ENCODE assay signal across 27 cellular contexts in genomic region chr7:120160166-120160565, GRCh38.
"Had no signal": no experiment of that assay in that cellular context is flagged by ENCODE, and none has a peak within 500 bp of the region (broad histone marks: within the 10 kb centered on the region; RNA-seq: fewer than 3 reads in every experiment).

No MANE protein-coding gene starts in this region.

- H3K36me3 Mint-ChIP-seq: activated naive CD4-positive, alpha-beta T cell treated with anti-CD3 and anti-CD28 coated beads, Interleukin-2, amount 10 ng/mL, durations not matched to agents 7 days and 5 days; activated naive CD4-positive, alpha-beta T cell treated with anti-CD3 and anti-CD28 coated beads, Interleukin-2, amount 50 U/mL, for 72 hours; activated naive CD8-positive, alpha-beta T cell treated with anti-CD3 and anti-CD28 coated beads, Interleukin-2, amount 10 ng/mL, durations not matched to agents 7 days and 5 days; WTC11 had no signal

- H3K4me3 Mint-ChIP-seq: activated CD4-positive, alpha-beta memory T cell treated with anti-CD3 and anti-CD28 coated beads, Interleukin-2, amount 10 ng/mL, durations not matched to agents 7 days and 5 days; activated CD4-positive, alpha-beta T cell treated with anti-CD3 and anti-CD28 coated beads, Interleukin-2, amount 10 ng/mL, durations not matched to agents 7 days and 5 days; activated naive CD4-positive, alpha-beta T cell treated with anti-CD3 and anti-CD28 coated beads, Interleukin-2, amount 10 ng/mL, durations not matched to agents 7 days and 5 days; activated naive CD8-positive, alpha-beta T cell treated with anti-CD3 and anti-CD28 coated beads, Interleukin-2, amount 10 ng/mL, durations not matched to agents 7 days and 5 days; activated T-cell treated with anti-CD3 and anti-CD28 coated beads, Interleukin-2, amount 50 U/mL, for 24 hours; activated T-cell treated with anti-CD3 and anti-CD28 coated beads, Interleukin-2, amount 50 U/mL, for 72 hours; central memory CD8-positive, alpha-beta T cell; dendritic cell treated with granulocyte-macrophage colony-stimulating factor and Interleukin-4, amounts not matched to agents 40 ng/mL and 50 ng/mL, for 4 days; WTC11 had no signal

- H3K4me1 ChIP-seq: esophagus muscularis mucosa, heart left ventricle had no signal

- H3K36me3 ChIP-seq: brain microvascular endothelial cell, esophagus muscularis mucosa, heart left ventricle had no signal

- H3K4me3 ChIP-seq: coronary artery, dorsolateral prefrontal cortex, esophagus muscularis mucosa, heart left ventricle had no signal

- H3K9me3 Mint-ChIP-seq: dendritic cell treated with granulocyte-macrophage colony-stimulating factor and Interleukin-4, amounts not matched to agents 40 ng/mL and 50 ng/mL, for 4 days had no signal

- H3K27me3 Mint-ChIP-seq: activated CD4-positive, alpha-beta memory T cell treated with anti-CD3 and anti-CD28 coated beads, Interleukin-2, amount 10 ng/mL, durations not matched to agents 7 days and 5 days; activated CD4-positive, alpha-beta T cell treated with anti-CD3 and anti-CD28 coated beads, Interleukin-2, amount 10 ng/mL, durations not matched to agents 7 days and 5 days; activated naive CD4-positive, alpha-beta T cell treated with anti-CD3 and anti-CD28 coated beads, Interleukin-2, amount 10 ng/mL, durations not matched to agents 7 days and 5 days; activated naive CD8-positive, alpha-beta T cell treated with anti-CD3 and anti-CD28 coated beads, Interleukin-2, amount 10 ng/mL, durations not matched to agents 7 days and 5 days; activated T-cell treated with anti-CD3 and anti-CD28 coated beads, Interleukin-2, amount 50 U/mL, for 24 hours; central memory CD8-positive, alpha-beta T cell; dendritic cell treated with granulocyte-macrophage colony-stimulating factor and Interleukin-4, amounts not matched to agents 40 ng/mL and 50 ng/mL, for 4 days had no signal

- H3K27ac Mint-ChIP-seq: activated CD4-positive, alpha-beta memory T cell treated with anti-CD3 and anti-CD28 coated beads, Interleukin-2, amount 10 ng/mL, durations not matched to agents 7 days and 5 days; activated CD4-positive, alpha-beta T cell treated with anti-CD3 and anti-CD28 coated beads, Interleukin-2, amount 10 ng/mL, durations not matched to agents 7 days and 5 days; activated naive CD4-positive, alpha-beta T cell treated with anti-CD3 and anti-CD28 coated beads, Interleukin-2, amount 10 ng/mL, durations not matched to agents 7 days and 5 days; activated naive CD4-positive, alpha-beta T cell treated with anti-CD3 and anti-CD28 coated beads, Interleukin-2, amount 50 U/mL, for 72 hours; activated naive CD8-positive, alpha-beta T cell treated with anti-CD3 and anti-CD28 coated beads, Interleukin-2, amount 10 ng/mL, durations not matched to agents 7 days and 5 days; activated T-cell treated with anti-CD3 and anti-CD28 coated beads, Interleukin-2, amount 50 U/mL, for 24 hours; activated T-cell treated with anti-CD3 and anti-CD28 coated beads, Interleukin-2, amount 50 U/mL, for 72 hours; dendritic cell treated with granulocyte-macrophage colony-stimulating factor and Interleukin-4, amounts not matched to agents 40 ng/mL and 50 ng/mL, for 4 days; WTC11 had no signal

- DNase-seq: activated CD4-positive, alpha-beta memory T cell treated with anti-CD3 and anti-CD28 coated beads, Interleukin-2, amount 10 ng/mL, durations not matched to agents 7 days and 5 days; activated CD4-positive, alpha-beta T cell treated with anti-CD3 and anti-CD28 coated beads for 1 hour; activated CD4-positive, alpha-beta T cell treated with anti-CD3 and anti-CD28 coated beads for 4 hours; activated CD4-positive, alpha-beta T cell treated with anti-CD3 and anti-CD28 coated beads, Interleukin-2, amount 10 ng/mL, durations not matched to agents 7 days and 5 days; activated CD4-positive, alpha-beta T cell treated with anti-CD3 and anti-CD28 coated beads, Interleukin-2, amount 50 U/mL, for 4 hours; activated CD8-positive, alpha-beta memory T cell treated with anti-CD3 and anti-CD28 coated beads, Interleukin-2, amount 50 U/mL, for 48 hours; activated gamma-delta T cell; activated naive CD4-positive, alpha-beta T cell; activated naive CD4-positive, alpha-beta T cell treated with anti-CD3 and anti-CD28 coated beads, Interleukin-2, amount 10 ng/mL, durations not matched to agents 7 days and 5 days; activated naive CD8-positive, alpha-beta T cell treated with anti-CD3 and anti-CD28 coated beads, Interleukin-2, amount 10 ng/mL, durations not matched to agents 7 days and 5 days; activated T-cell treated with anti-CD3 and anti-CD28 coated beads for 4 hours; activated T-cell treated with anti-CD3 and anti-CD28 coated beads, Interleukin-2, amount 50 U/mL, for 24 hours; activated T-cell treated with anti-CD3 and anti-CD28 coated beads, Interleukin-2, amount 50 U/mL, for 72 hours; brain microvascular endothelial cell; dorsolateral prefrontal cortex; effector memory CD4-positive, alpha-beta T cell; erythroblast; glutamatergic neuron; heart left ventricle; T-helper 2 cell had no signal

- H3K9me3 ChIP-seq: esophagus muscularis mucosa, heart left ventricle had no signal

- H3K27ac ChIP-seq: brain microvascular endothelial cell, coronary artery, dorsolateral prefrontal cortex, esophagus muscularis mucosa, heart left ventricle, VCaP had no signal

- H3K4me1 Mint-ChIP-seq: activated CD4-positive, alpha-beta memory T cell treated with anti-CD3 and anti-CD28 coated beads, Interleukin-2, amount 10 ng/mL, durations not matched to agents 7 days and 5 days; activated CD4-positive, alpha-beta T cell treated with anti-CD3 and anti-CD28 coated beads, Interleukin-2, amount 10 ng/mL, durations not matched to agents 7 days and 5 days; activated naive CD4-positive, alpha-beta T cell treated with anti-CD3 and anti-CD28 coated beads, Interleukin-2, amount 10 ng/mL, durations not matched to agents 7 days and 5 days; activated naive CD8-positive, alpha-beta T cell treated with anti-CD3 and anti-CD28 coated beads, Interleukin-2, amount 10 ng/mL, durations not matched to agents 7 days and 5 days; central memory CD8-positive, alpha-beta T cell; WTC11 had no signal

- H3K27me3 ChIP-seq: brain microvascular endothelial cell, dorsolateral prefrontal cortex, esophagus muscularis mucosa, heart left ventricle had no signal
